ENCODE assay signal across 1 cellular context in genomic region chr17:4895121-4895520, GRCh38.
TF ChIP-seq lines count a peak whose summit lies in the region.

No MANE protein-coding gene starts in this region.

TF ChIP-seq in HepG2, 621 proteins besides CTCF, POLR2A, EP300 and RAD21:
- TF ChIP-seq AGO2 (optimal IDR thresholded peaks at IDR 0.05; ENCODE audit: low read depth, low read length) (peak; percentile 6), ETV5 (CRISPR knock-in tag; IDR thresholded peaks at IDR 0.05; ENCODE audit: borderline replicate concordance) (no peak)
